Comparison of ENCODE assay signal across 8 cellular contexts in genomic region chr1:86616871-86617270, GRCh38.
DNase-seq lines count a peak whose midpoint lies in the region; ATAC-seq and TF ChIP-seq lines count a peak whose summit lies in the region.

No MANE protein-coding gene starts in this region.

- in situ Hi-C loops in KBM-7 (cut with MboI; ENCODE audit: low pct_unique_long_range_greater_than_20kb, low sequenced_read_pairs): no loop called here

- H3K79me2 ChIP-seq in H9 (ENCODE audit: insufficient read depth, low read length): no peaks in the 10 kb centered on the region

- H3K27me3 ChIP-seq in H9 (ENCODE audit: insufficient read depth, low read length) (no peaks in the 10 kb centered on the region), WERI-Rb-1 (ENCODE audit: insufficient read depth, low read depth, severe bottlenecking) (no peaks in the 10 kb centered on the region), gastroesophageal sphincter (no peaks in the 10 kb centered on the region)

- no peak overlapping the region for H4K8ac ChIP-seq in H9 (replicated peaks; ENCODE audit: insufficient read length, low read depth, low read length)

- H2BK5ac ChIP-seq in H9 (ENCODE audit: insufficient read length, low read length): no peak overlapping the region

- H3K27ac ChIP-seq in H9 (ENCODE audit: insufficient read length, low read depth, low read length) (no peak overlapping the region), WERI-Rb-1 (no peak overlapping the region), gastroesophageal sphincter (no peak overlapping the region)

- no peak for TF ChIP-seq EP300 in gastroesophageal sphincter (IDR thresholded peaks at IDR 0.05)

- no peaks in the 10 kb centered on the region; the same call in 1 of the 2 replicates for H3K27me3 Mint-ChIP-seq in H9 (ENCODE audit: low read depth)

- WGBS in H9 (ENCODE audit: extremely low coverage, insufficient read length, low lambda C conversion rate): no CpG with 5 or more reads among the region's 1 CpG
- 60 to 78% methylated on average over 1 of the region's 1 CpG for WGBS in gastroesophageal sphincter (ENCODE audit: low coverage in 1 of 2), 2 donors

- TF ChIP-seq CTCF in H9 (conservative IDR thresholded peaks at IDR 0.05) (no peak), WERI-Rb-1 (IDR thresholded peaks at IDR 0.05; ENCODE audit: low read depth, low read length) (no peak), gastroesophageal sphincter (IDR thresholded peaks at IDR 0.05) (no peak)

- no peak overlapping the region for H2BK20ac ChIP-seq in H9 (ENCODE audit: low read depth, low read length, poor library complexity, severe bottlenecking)

- no peak overlapping the region for H2AK5ac ChIP-seq in H9 (ENCODE audit: insufficient read length, low read length)

- H3T11ph ChIP-seq in H9 (ENCODE audit: low read length): no peak overlapping the region

- peaks cover 7% of the 10 kb centered on the region for H3K9me3 ChIP-seq in H9 (ENCODE audit: control insufficient read depth, low read depth, low read length)
- no peaks in the 10 kb centered on the region for H3K9me3 ChIP-seq in WERI-Rb-1 (ENCODE audit: severe bottlenecking)
- peaks cover 0 to 29% (median 0%) of the 10 kb centered on the region in 3 donors for H3K9me3 ChIP-seq in gastroesophageal sphincter

- H3K79me1 ChIP-seq in H9 (ENCODE audit: insufficient read depth, low read depth, low read length, poor library complexity, severe bottlenecking): no peaks in the 10 kb centered on the region

- TF ChIP-seq POLR2A in GM18505 (IDR thresholded peaks at IDR 0.05; ENCODE audit: borderline replicate concordance, extremely low read depth, insufficient read depth, insufficient read length) (no peak), gastroesophageal sphincter (IDR thresholded peaks at IDR 0.05) (no peak)

- no peak overlapping the region for H2BK12ac ChIP-seq in H9 (ENCODE audit: insufficient read length, low read depth, low read length)

- no peak overlapping the region for H3K4me3 Mint-ChIP-seq in H9

- no peak overlapping the region for H3K4ac ChIP-seq in H9 (ENCODE audit: low read depth, low read length)

- no peak overlapping the region for H3K14ac ChIP-seq in H9 (ENCODE audit: insufficient read depth, low read length)

- no peak overlapping the region for H2BK15ac ChIP-seq in H9 (ENCODE audit: low read depth, low read length)

- no peaks in the 10 kb centered on the region for H3K23me2 ChIP-seq in H9 (ENCODE audit: insufficient read length, low read depth, low read length, poor library complexity, severe bottlenecking)

- H3K4me3 ChIP-seq in WERI-Rb-1 (ENCODE audit: low read depth, low read length) (no peak overlapping the region), gastroesophageal sphincter (no peak overlapping the region)

- H3K9me3 Mint-ChIP-seq in H9: peaks cover 20 to 29% of the 10 kb centered on the region in 2 experiments

- no peak overlapping the region for H4K91ac ChIP-seq in H9 (ENCODE audit: insufficient read length, low read depth, low read length)

- DNase-seq in KBM-7: peak; percentile 91
- DNase-seq in globus pallidus (ENCODE audit: low spot score): peak; percentile 50
- DNase-seq in NCI-H510A (lab: John Stamatoyannopoulos, UW): no peak
- no peak for DNase-seq in H9
- DNase-seq in WERI-Rb-1: no peak

- ATAC-seq in GM18505 (IDR thresholded peaks at IDR 0.05; ENCODE audit: unreplicated experiment): peak; percentile 100
- ATAC-seq in GM21737 (IDR thresholded peaks at IDR 0.05; ENCODE audit: unreplicated experiment): peak; percentile 98
- no peak for ATAC-seq in gastroesophageal sphincter

- no peak overlapping the region for H2BK120ac ChIP-seq in H9 (ENCODE audit: low read depth, low read length, poor library complexity, severe bottlenecking)

- H3K4me1 Mint-ChIP-seq in H9: no peaks in the 10 kb centered on the region

- peaks cover 6 to 26% (median 20%) of the 10 kb centered on the region in 3 experiments; a peak in 6 of 7 replicates for H3K36me3 Mint-ChIP-seq in H9 (ENCODE audit: insufficient read depth in 1 of 3, low read depth in 3 of 3)

- H4K5ac ChIP-seq in H9 (ENCODE audit: insufficient read length, low read depth, low read length): no peak overlapping the region

- H3K18ac ChIP-seq in H9 (ENCODE audit: insufficient read length, low read depth, low read length): no peak overlapping the region

- no peaks in the 10 kb centered on the region for H3K36me3 ChIP-seq in WERI-Rb-1
- H3K36me3 ChIP-seq in gastroesophageal sphincter: no peaks in the 10 kb centered on the region

- no peak overlapping the region for H3K23ac ChIP-seq in H9 (ENCODE audit: insufficient read length, low read depth, low read length)

- no peaks in the 10 kb centered on the region for H3K4me1 ChIP-seq in H9 (ENCODE audit: insufficient read depth, low read length)
- no peaks in the 10 kb centered on the region for H3K4me1 ChIP-seq in gastroesophageal sphincter

- no peak overlapping the region; a peak in 1 of 7 replicates for H3K27ac Mint-ChIP-seq in H9

- H3K9ac ChIP-seq in H9 (ENCODE audit: extremely low read depth, insufficient read length, low read length): no peak overlapping the region

- H4K20me1 ChIP-seq in H9 (ENCODE audit: control insufficient read depth, insufficient read depth, insufficient read length): no peaks in the 10 kb centered on the region

- no peak overlapping the region for H3K4me2 ChIP-seq in H9 (ENCODE audit: insufficient read depth, insufficient read length, low read length)

- H3K56ac ChIP-seq in H9 (ENCODE audit: insufficient read length, low read depth, low read length): no peak overlapping the region

- H2AFZ ChIP-seq in H9 (ENCODE audit: low read length): no peak overlapping the region

Comparison
In these comparisons a context has a peak if more than half of its experiments do, and no peak if none do; other contexts are left out.
1. DNase-seq: peak in KBM-7 (single experiment) and globus pallidus (single experiment); none in NCI-H510A (single experiment), H9 (single experiment) and WERI-Rb-1 (single experiment).